In genomic region chr4:71549516-71550160, GRCh38 we compare ENCODE assay signal across 1 cellular context.
TF ChIP-seq lines count a peak whose summit lies in the region.

No MANE protein-coding gene starts in this region.

TF ChIP-seq in H1, 55 proteins besides CTCF, POLR2A, EP300 and RAD21 (continued from another document):
- no peak for TF ChIP-seq USF2 (IDR thresholded peaks at IDR 0.05; ENCODE audit: low read length)
- TF ChIP-seq MAX (IDR thresholded peaks at IDR 0.05) = no peak
- TF ChIP-seq TCF12 (IDR thresholded peaks at IDR 0.05; ENCODE audit: low read depth, low read length) = no peak
- no peak for TF ChIP-seq TAF7 (optimal IDR thresholded peaks at IDR 0.05; ENCODE audit: borderline replicate concordance, low read depth, low read length)
- TF ChIP-seq ATF2 (IDR thresholded peaks at IDR 0.05; ENCODE audit: low read length) = no peak
- TF ChIP-seq CBX5 (IDR thresholded peaks at IDR 0.05; ENCODE audit: low read depth, low read length) = no peak
- no peak for TF ChIP-seq CTBP2 (IDR thresholded peaks at IDR 0.05; ENCODE audit: borderline replicate concordance, insufficient read depth, insufficient read length, low read length)
